9 cellular contexts compared by ENCODE assay signal in the genomic region with DNA sequence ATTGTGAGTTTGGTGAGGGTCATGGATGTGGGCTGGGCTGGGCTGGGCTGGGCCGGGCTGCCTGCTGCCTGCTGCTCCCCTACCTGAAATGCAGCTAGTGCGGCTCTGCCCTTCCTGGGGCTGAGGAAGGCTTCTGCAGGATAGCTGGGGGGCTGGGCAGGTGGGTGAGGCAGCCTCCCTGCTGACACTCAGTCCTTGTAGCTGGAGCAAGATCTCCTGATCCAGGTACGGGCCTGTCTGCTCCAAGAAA. TPM values are rescaled to one million over a fixed set of nuclear protein-coding genes. Genes with fewer than 3 reads are reported as not detected.
DNase-seq lines count a peak whose midpoint lies in the region; ATAC-seq, FAIRE-seq and TF ChIP-seq lines count a peak whose summit lies in the region.
"Had no signal": no experiment of that assay in that cellular context is flagged by ENCODE, and none has a peak within 500 bp of the region (broad histone marks: within the 10 kb centered on the region; RNA-seq: fewer than 3 reads in every experiment).

No MANE protein-coding gene starts in this region.

- H3K4me2 ChIP-seq in IMR-90 (ENCODE audit: low read depth, low read length) (no peak overlapping the region; the same call in 1 of the 2 replicates), astrocyte (ENCODE audit: low read length) (peak overlapping the region; percentile 97)

- no peak overlapping the region for H3K18ac ChIP-seq in IMR-90 (ENCODE audit: low read depth, low read length)

- H3K14ac ChIP-seq in IMR-90 (replicated peaks; ENCODE audit: low read depth, low read length), result no peak overlapping the region

- H2BK15ac ChIP-seq in IMR-90 (ENCODE audit: low read depth, low read length), result no peak overlapping the region

- H3K9me3 ChIP-seq in CD8-positive, alpha-beta T cell (ENCODE audit: low read length), result no peaks in the 10 kb centered on the region
- H3K9me3 ChIP-seq in IMR-90 (ENCODE audit: control insufficient read depth, insufficient read depth, low read length) (no peaks in the 10 kb centered on the region), astrocyte (ENCODE audit: insufficient read depth, low read depth, low read length) (no peaks in the 10 kb centered on the region)

- peaks cover 38% of the 10 kb centered on the region for H3K36me3 ChIP-seq in CD8-positive, alpha-beta T cell (ENCODE audit: insufficient read depth, low read length)
- peaks cover 37% of the 10 kb centered on the region for H3K36me3 ChIP-seq in IMR-90 (ENCODE audit: control insufficient read depth, insufficient read depth, low read length)
- H3K36me3 ChIP-seq in astrocyte (ENCODE audit: insufficient read depth, low read length), result peaks cover 29% of the 10 kb centered on the region

- H4K20me1 ChIP-seq in IMR-90 (ENCODE audit: insufficient read depth, low read length) (peaks cover 62% of the 10 kb centered on the region), astrocyte (ENCODE audit: insufficient read depth, low read length) (peaks cover 70% of the 10 kb centered on the region)

- POLR2A ChIA-PET in CD8-positive, alpha-beta T cell (lab: Charles Lee), result interaction anchor here (1.1 to 1.2 kb wide), 2 partner anchors 37 to 52 kb away, joined by 3 read pairs; no protein-coding TSS in a partner anchor
- POLR2A ChIA-PET in IMR-90 (lab: Charles Lee; ENCODE audit: unreplicated experiment), result no interaction called here

- TF ChIP-seq RAD21 in IMR-90 (IDR thresholded peaks at IDR 0.05; ENCODE audit: low read length), result no peak

- peaks cover 46% of the 10 kb centered on the region for H3K4me1 ChIP-seq in CD8-positive, alpha-beta T cell (ENCODE audit: insufficient read depth, low read length)
- H3K4me1 ChIP-seq in IMR-90 (ENCODE audit: control insufficient read depth, insufficient read depth, low read length), result peaks cover 21% of the 10 kb centered on the region
- peaks cover 44% of the 10 kb centered on the region for H3K4me1 ChIP-seq in astrocyte (ENCODE audit: insufficient read depth, low read length)

- no peak overlapping the region for H4K91ac ChIP-seq in IMR-90 (ENCODE audit: insufficient read depth, low read depth, low read length)

- H2BK20ac ChIP-seq in IMR-90 (ENCODE audit: low read depth, low read length), result no peak overlapping the region

- H3K79me2 ChIP-seq in astrocyte (ENCODE audit: insufficient read depth, low read length), result peaks cover 37% of the 10 kb centered on the region

- H3K27me3 ChIP-seq in CD8-positive, alpha-beta T cell (ENCODE audit: insufficient read depth, low read length), result no peaks in the 10 kb centered on the region
- no peaks in the 10 kb centered on the region for H3K27me3 ChIP-seq in IMR-90 (ENCODE audit: control insufficient read depth, insufficient read depth, low read length)
- no peaks in the 10 kb centered on the region for H3K27me3 ChIP-seq in astrocyte (ENCODE audit: insufficient read depth, low read length)

- TF ChIP-seq POLR2A in IMR-90 (IDR thresholded peaks at IDR 0.05; ENCODE audit: low read depth, low read length), result no peak
- TF ChIP-seq POLR2A in GM18505 (IDR thresholded peaks at IDR 0.05; ENCODE audit: borderline replicate concordance, extremely low read depth, insufficient read depth, insufficient read length), result no peak

- H2BK120ac ChIP-seq in IMR-90 (ENCODE audit: low read depth, low read length), result no peak overlapping the region

- CTCF ChIA-PET in CD8-positive, alpha-beta T cell (lab: Charles Lee), result interaction anchor here (0.7 to 1.3 kb wide), 3 partner anchors 68 to 249 kb away, joined by 3 to 5 read pairs (median 4); no protein-coding TSS in a partner anchor
- CTCF ChIA-PET in IMR-90 (lab: Yijun Ruan, JAX), result no interaction called here

- in situ Hi-C loops in IMR-90 (cut with MboI; ENCODE audit: low sequenced_read_pairs), result no loop called here

- H2AK5ac ChIP-seq in IMR-90 (ENCODE audit: low read depth, low read length), result no peak overlapping the region

- no TSS peak for BruUV-seq in IMR-90 (replicated peaks; lab: Mats Ljungman, UMichigan)

- H4K5ac ChIP-seq in IMR-90 (ENCODE audit: low read depth, low read length), result no peak overlapping the region

- ATAC-seq in CD8-positive, alpha-beta T cell, result no peak
- ATAC-seq in IMR-90 (ENCODE audit: low read depth), result peak; percentile 0; the same call in 1 of the 2 replicates
- ATAC-seq in memory B cell (ENCODE audit: low read depth), result no peak
- ATAC-seq in GM18505 (IDR thresholded peaks at IDR 0.05; ENCODE audit: unreplicated experiment), result no peak
- ATAC-seq in GM18873 (IDR thresholded peaks at IDR 0.05; ENCODE audit: low FRiP score, unreplicated experiment), result no peak

- H3K56ac ChIP-seq in IMR-90 (ENCODE audit: extremely low read depth, insufficient read depth, low read length), result no peak overlapping the region

- no peak overlapping the region for H2BK5ac ChIP-seq in IMR-90 (ENCODE audit: low read depth, low read length, poor library complexity, severe bottlenecking)

- peak overlapping the region; percentile 45 for H3K4me3 Mint-ChIP-seq in CD8-positive, alpha-beta T cell
- H3K4me3 Mint-ChIP-seq in astrocyte (ENCODE audit: unreplicated experiment), result peak overlapping the region; percentile 78
- H3K4me3 Mint-ChIP-seq in memory B cell, result peak overlapping the region; percentile 44

- H3K36me3 Mint-ChIP-seq in CD8-positive, alpha-beta T cell, result peaks cover 37% of the 10 kb centered on the region
- H3K36me3 Mint-ChIP-seq in astrocyte (ENCODE audit: low read depth, unreplicated experiment) (peaks cover 23% of the 10 kb centered on the region), memory B cell (peaks cover 12% of the 10 kb centered on the region)

- peak overlapping the region; percentile 77 for H2AK9ac ChIP-seq in IMR-90 (replicated peaks; ENCODE audit: low read depth, low read length, poor library complexity)

- no peak overlapping the region for H3K23ac ChIP-seq in IMR-90 (ENCODE audit: low read depth, low read length)

- H3K9me3 Mint-ChIP-seq in CD8-positive, alpha-beta T cell, result no peaks in the 10 kb centered on the region
- H3K9me3 Mint-ChIP-seq in astrocyte (ENCODE audit: unreplicated experiment) (peaks cover 1% of the 10 kb centered on the region), memory B cell (no peaks in the 10 kb centered on the region)

- peak overlapping the region; percentile 43 for H3K4me3 ChIP-seq in CD8-positive, alpha-beta T cell (ENCODE audit: low read depth, low read length)
- H3K4me3 ChIP-seq in IMR-90 (ENCODE audit: insufficient read depth, low read depth, low read length) (no peak overlapping the region), astrocyte (ENCODE audit: insufficient read depth, low read depth, low read length) (no peak overlapping the region)

- no peak overlapping the region for H3K27ac ChIP-seq in CD8-positive, alpha-beta T cell (ENCODE audit: low read depth, low read length)
- H3K27ac ChIP-seq in IMR-90 (ENCODE audit: insufficient read depth, low read length), result no peak overlapping the region
- no peak overlapping the region for H3K27ac ChIP-seq in astrocyte (ENCODE audit: low read depth, low read length)

- no peak for DNase-seq in CD8-positive, alpha-beta T cell
- DNase-seq in IMR-90 (no peak), astrocyte (ENCODE audit: low read depth) (no peak), memory B cell (ENCODE audit: low spot score in 2 of 2) (no peak), UCSD-AML1 (lab: John Stamatoyannopoulos, UW; ENCODE audit: unreplicated experiment) (no peak), AML-193 (lab: John Stamatoyannopoulos, UW) (no peak)

- peaks cover 49% of the 10 kb centered on the region for H3K4me1 Mint-ChIP-seq in CD8-positive, alpha-beta T cell (ENCODE audit: low read depth)
- H3K4me1 Mint-ChIP-seq in astrocyte (ENCODE audit: low read depth, unreplicated experiment) (peaks cover 36% of the 10 kb centered on the region), memory B cell (peaks cover 36% of the 10 kb centered on the region)

- H3K27ac Mint-ChIP-seq in CD8-positive, alpha-beta T cell, result peak overlapping the region; percentile 32
- no peak overlapping the region for H3K27ac Mint-ChIP-seq in astrocyte (ENCODE audit: unreplicated experiment)
- H3K27ac Mint-ChIP-seq in memory B cell, result peak overlapping the region; percentile 48

- FAIRE-seq in astrocyte (lab: Jason Lieb, UNC), result no peak

- peak overlapping the region; percentile 78 for H2AFZ ChIP-seq in IMR-90 (replicated peaks; ENCODE audit: low read length, poor library complexity)
- no peak overlapping the region for H2AFZ ChIP-seq in astrocyte (ENCODE audit: low read depth, low read length)

- H3K27me3 Mint-ChIP-seq in CD8-positive, alpha-beta T cell (ENCODE audit: low read depth), result no peaks in the 10 kb centered on the region
- H3K27me3 Mint-ChIP-seq in astrocyte (ENCODE audit: low read depth, unreplicated experiment) (no peaks in the 10 kb centered on the region), memory B cell (peaks cover 5% of the 10 kb centered on the region)

- dilution Hi-C loops in IMR-90 (cut with HindIII; ENCODE audit: low sequenced_read_pairs, unreplicated experiment), result no loop called here

- no peak for TF ChIP-seq CTCF in CD8-positive, alpha-beta T cell (IDR thresholded peaks at IDR 0.05)
- TF ChIP-seq CTCF in IMR-90 (conservative IDR thresholded peaks at IDR 0.05; ENCODE audit: low read depth, low read length) (no peak), astrocyte (IDR thresholded peaks at IDR 0.05; ENCODE audit: insufficient read depth, low read depth, low read length) (no peak)

- no peak overlapping the region for H3K4ac ChIP-seq in IMR-90 (ENCODE audit: low read depth, low read length)

- no peak overlapping the region for H3K9ac ChIP-seq in IMR-90 (ENCODE audit: low read depth, low read length)
- peak overlapping the region; percentile 11 for H3K9ac ChIP-seq in astrocyte (ENCODE audit: low read length)

- intact Hi-C loops in CD8-positive, alpha-beta T cell (cut with DNase I, micrococcal nuclease), result no loop called here
- intact Hi-C loops in IMR-90 (cut with micrococcal nuclease), result no loop called here

- peaks cover 9% of the 10 kb centered on the region for H3K9me1 ChIP-seq in IMR-90 (ENCODE audit: insufficient read depth, low read length)

- H4K8ac ChIP-seq in IMR-90 (ENCODE audit: low read depth in 2 of 2, low read length in 2 of 2), result no peak overlapping the region

- 43% methylated on average over 2 of the region's 3 CpGs; no CpG with 5 or more reads in 1 of the 2 experiments for WGBS in IMR-90 (ENCODE audit: extremely low coverage in 2 of 2, insufficient read length in 1 of 2), 2 experiments

- H3K79me1 ChIP-seq in IMR-90 (ENCODE audit: low read depth in 1 of 2, low read length in 2 of 2), result peaks cover 27 to 49% of the 10 kb centered on the region in 2 experiments

RNA-seq across cellular contexts. Expression of gene RPL13, which starts 4.7 kb away (rescaled TPM):
- total RNA-seq in CD8-positive, alpha-beta T cell, result 1,000 to 10,000 TPM; 4,632 to 4,668 TPM
- total RNA-seq in IMR-90 (2012; rRNA removed) (1,549 and 2,098 TPM in 2 replicates), astrocyte (1,200 and 1,239 TPM in 2 replicates)
- polyA plus RNA-seq in IMR-90 (2012; rRNA removed), result 3,527 and 5,396 TPM in 2 replicates
- polyA plus RNA-seq in IMR-90 (2012; cell fraction: cytosol; rRNA removed), result 7,098 and 10,427 TPM in 2 replicates
- polyA plus RNA-seq in IMR-90 (2012; cell fraction: nucleus; rRNA removed; ENCODE audit: low replicate concordance), result 1,689 and 3,565 TPM in 2 replicates

RNA-seq across cellular contexts. Expression of gene CPNE7, which starts 10.4 kb away (rescaled TPM):
- 1 to 10 TPM in 1 of 2 experiments, under 1 TPM in 1; 0.72 to 1.8 TPM for total RNA-seq in CD8-positive, alpha-beta T cell
- total RNA-seq in IMR-90 (2012; rRNA removed), result 5.0 and 5.4 TPM in 2 replicates
- 17.4 and 17.7 TPM in 2 replicates for polyA plus RNA-seq in IMR-90 (2012; rRNA removed)
- 5.8 and 13.6 TPM in 2 replicates for polyA plus RNA-seq in IMR-90 (2012; cell fraction: cytosol; rRNA removed)
- polyA plus RNA-seq in IMR-90 (2012; cell fraction: nucleus; rRNA removed; ENCODE audit: low replicate concordance), result 145 and 321 TPM in 2 replicates
- 6.7 and 7.5 TPM in 2 replicates for total RNA-seq in astrocyte
- total RNA-seq: urinary bladder had no signal

RNA-seq across cellular contexts. Expression of gene DPEP1, which starts 48.3 kb away (rescaled TPM):
- total RNA-seq in CD8-positive, alpha-beta T cell, result not detected
- total RNA-seq in IMR-90 (2012; rRNA removed) (not detected in 2 replicates), astrocyte (0.11 and 0.22 TPM in 2 replicates)
- not detected in 2 replicates for polyA plus RNA-seq in IMR-90 (2012; rRNA removed)
- not detected in 2 replicates for polyA plus RNA-seq in IMR-90 (2012; cell fraction: cytosol; rRNA removed)
- polyA plus RNA-seq in IMR-90 (2012; cell fraction: nucleus; rRNA removed; ENCODE audit: low replicate concordance), result not detected in 2 replicates

RNA-seq across cellular contexts. Expression of gene SPG7, which starts 57.0 kb away (rescaled TPM):
- total RNA-seq in CD8-positive, alpha-beta T cell, result 100 to 1,000 TPM; 159 to 180 TPM
- total RNA-seq in IMR-90 (2012; rRNA removed), result 95.3 and 96.8 TPM in 2 replicates
- polyA plus RNA-seq in IMR-90 (2012; rRNA removed), result 82.8 and 94.6 TPM in 2 replicates
- 49.9 and 71.5 TPM in 2 replicates for polyA plus RNA-seq in IMR-90 (2012; cell fraction: cytosol; rRNA removed)
- 594 and 800 TPM in 2 replicates for polyA plus RNA-seq in IMR-90 (2012; cell fraction: nucleus; rRNA removed; ENCODE audit: low replicate concordance)
- total RNA-seq in astrocyte, result 86.5 and 96.1 TPM in 2 replicates
